Comparison of ENCODE assay signal across 22 cellular contexts in genomic region chr7:7293092-7293491, GRCh38.
"Had no signal": no experiment of that assay in that cellular context is flagged by ENCODE, and none has a peak within 500 bp of the region (broad histone marks: within the 10 kb centered on the region; RNA-seq: fewer than 3 reads in every experiment).

No MANE protein-coding gene starts in this region.

- H3K4me3 ChIP-seq: SJSA1, SK-N-MC had no signal

- H3K27me3 ChIP-seq: SJSA1 had no signal

- H3K27ac ChIP-seq: SJSA1, SK-N-MC had no signal

- FAIRE-seq: RCC 7860 had no signal

- H3K9me3 ChIP-seq: SJSA1 had no signal

- DNase-seq: MV-4-11, NCI-H1048, NCI-H1105 treated with DMSO at 0.1 percent for 48 hours, NCI-H1417 treated with DMSO at 0.1 percent for 48 hours, NCI-H146, NCI-H1694 treated with DMSO at 0.1 percent for 48 hours, NCI-H1930, NCI-H2081, NCI-H2107, NCI-H2171, NCI-H226, NCI-H446, NCI-H510A, NCI-H524 treated with DMSO at 0.1 percent for 48 hours, NCI-H69, NCI-H774, Right ventricle myocardium superior, RPMI8226, SIG-M5 had no signal

- H3K4me1 ChIP-seq: SJSA1 had no signal

- H3K36me3 ChIP-seq: SJSA1 had no signal
